ENCODE assay signal across 16 cellular contexts in genomic region chr9:133710661-133711427, GRCh38. TPM values are rescaled to one million over a fixed set of nuclear protein-coding genes. Genes with fewer than 3 reads are reported as not detected.
DNase-seq lines count a peak whose midpoint lies in the region; ATAC-seq, FAIRE-seq and TF ChIP-seq lines count a peak whose summit lies in the region.
"Had no signal": no experiment of that assay in that cellular context is flagged by ENCODE, and none has a peak within 500 bp of the region (broad histone marks: within the 10 kb centered on the region; RNA-seq: fewer than 3 reads in every experiment).

No MANE protein-coding gene starts in this region.

- WGBS in pancreas, 2 donors, result 81 to 94% methylated on average over 16 of the region's 16 CpGs

- H3K27ac ChIP-seq in RWPE2 (ENCODE audit: poor library complexity, severe bottlenecking) (peak overlapping the region; percentile 5), left lung (peak overlapping the region in 1 of 2 donors; percentile 39), pancreas (no peak overlapping the region)
- H3K27ac ChIP-seq: C4-2B had no signal

- FAIRE-seq in pancreas (lab: Jason Lieb, UNC), result no peak
- FAIRE-seq: small intestine had no signal

- H3K9me3 ChIP-seq in RWPE2 (ENCODE audit: severe bottlenecking), result no peaks in the 10 kb centered on the region
- no peaks in the 10 kb centered on the region for H3K9me3 ChIP-seq in left lung
- no peaks in the 10 kb centered on the region for H3K9me3 ChIP-seq in pancreas

- peak; percentile 57 for DNase-seq in Daoy (ENCODE audit: low read depth)
- peak; percentile 58 for DNase-seq in RWPE2 (ENCODE audit: low spot score)
- peak; percentile 32 to 76 for DNase-seq in left lung
- peak in 4 of 6 donors; percentile 2 to 68 (median 40) for DNase-seq in pancreas
- DNase-seq in NCI-H2081 treated with DMSO at 0.1 percent for 48 hours (lab: John Stamatoyannopoulos, UW), result no peak
- DNase-seq in RKO (ENCODE audit: low spot score), result no peak
- DNase-seq: activated CD4-positive, alpha-beta memory T cell treated with anti-CD3 and anti-CD28 coated beads, Interleukin-2, amount 10 ng/mL, durations not matched to agents 7 days and 5 days; DMS53; HCEC 1CT; hypothalamus; NCI-H1092 treated with DMSO at 0.1 percent for 48 hours; NCI-H226; small intestine had no signal

- H3K27me3 ChIP-seq in RWPE2 (ENCODE audit: insufficient read depth, poor library complexity, severe bottlenecking) (no peaks in the 10 kb centered on the region), left lung (no peaks in the 10 kb centered on the region), pancreas (no peaks in the 10 kb centered on the region)

- H3K4me3 ChIP-seq in RWPE2 (ENCODE audit: severe bottlenecking), result no peak overlapping the region
- H3K4me3 ChIP-seq in left lung, result no peak overlapping the region
- H3K4me3 ChIP-seq in pancreas, result no peak overlapping the region

- peaks cover 8% of the 10 kb centered on the region for H3K4me1 ChIP-seq in RWPE2 (ENCODE audit: insufficient read depth, poor library complexity, severe bottlenecking)
- H3K4me1 ChIP-seq in left lung, result peaks cover 3 to 6% of the 10 kb centered on the region in 2 donors
- H3K4me1 ChIP-seq in pancreas, result no peaks in the 10 kb centered on the region

- TF ChIP-seq CTCF in RWPE2 (IDR thresholded peaks at IDR 0.05; ENCODE audit: poor library complexity, severe bottlenecking), result no peak
- TF ChIP-seq CTCF in left lung (IDR thresholded peaks at IDR 0.05), result no peak
- TF ChIP-seq CTCF in pancreas (IDR thresholded peaks at IDR 0.05), result no peak

- ATAC-seq in RWPE2 (ENCODE audit: low read depth) (peak; percentile 20; the same call in 1 of the 3 replicates), left lung (no peak), pancreas (no peak), GM19328 (IDR thresholded peaks at IDR 0.05; ENCODE audit: unreplicated experiment) (no peak), HG02970 (IDR thresholded peaks at IDR 0.05; ENCODE audit: low FRiP score, unreplicated experiment) (no peak)

- intact Hi-C loops in left lung (cut with DNase I) (loop anchor here in 1 of 2 donors (10.0 kb wide), 1 partner anchor 176 kb away; the partner anchor contains the start of gene ADAMTSL2), pancreas (cut with DNase I) (no loop called here)

- H3K36me3 ChIP-seq in RWPE2 (ENCODE audit: low read depth) (no peaks in the 10 kb centered on the region), left lung (no peaks in the 10 kb centered on the region), pancreas (peaks cover 0 to 5% (median 0%) of the 10 kb centered on the region in 3 donors)

RNA-seq across cellular contexts. Expression of gene SARDH, which starts 27.3 kb away (rescaled TPM):
- total RNA-seq in Daoy (2014; rRNA removed; shearing (Covaris generic)), result 0.45 and 1.2 TPM in 2 replicates
- total RNA-seq in left lung, result 1 to 10 TPM; 3.9 to 5.9 TPM
- 10 to 100 TPM in 5 of 6 donors, 1 to 10 TPM in 1; 8.9 to 43.3 (median 25.9) TPM for total RNA-seq in pancreas
- polyA plus RNA-seq in pancreas, result 10 to 100 TPM; 14.3 to 18.5 TPM

Comparison
In these comparisons a context has a peak if more than half of its experiments do, and no peak if none do; other contexts are left out.
1. DNase-seq: peak in Daoy (single experiment), RWPE2 (single experiment), left lung (2 of 2) and pancreas (4 of 6); none in NCI-H2081 treated with DMSO at 0.1 percent for 48 hours (single experiment) and RKO (single experiment).